Comparison of ENCODE assay signal across 7 cellular contexts in genomic region chr1:149229810-149230209, GRCh38.
DNase-seq lines count a peak whose midpoint lies in the region; ATAC-seq and TF ChIP-seq lines count a peak whose summit lies in the region.
"Not testable (repeated sequence)": the region's sequence is repeated elsewhere in the genome, so short reads cannot be mapped to it uniquely, and the experiment has no call there.

No MANE protein-coding gene starts in this region.

- not testable (repeated sequence) for H3K4me1 Mint-ChIP-seq in T-helper 17 cell; activated naive CD8-positive, alpha-beta T cell treated with anti-CD3 and anti-CD28 coated beads, Interleukin-2, amount 50 U/mL, for 24 hours; stimulated activated naive CD8-positive, alpha-beta T cell treated with anti-CD3 and anti-CD28 coated beads, Interleukin-15, amount 100 ng/mL, for 72 hours

- not testable (repeated sequence) for H3K9me3 ChIP-seq in T-helper 17 cell (ENCODE audit: control insufficient read depth, low read length, poor library complexity, severe bottlenecking); esophagus (ENCODE audit: control insufficient read depth in 2 of 2, insufficient read depth in 1 of 2, low read depth in 1 of 2, low read length in 1 of 2); heart right ventricle; lower lobe of right lung

- DNase-seq in T-helper 17 cell; activated naive CD8-positive, alpha-beta T cell treated with anti-CD3 and anti-CD28 coated beads, Interleukin-2, amount 50 U/mL, for 24 hours; lower lobe of right lung; stimulated activated naive CD8-positive, alpha-beta T cell treated with anti-CD3 and anti-CD28 coated beads, Interleukin-15, amount 100 ng/mL, for 72 hours: not testable (repeated sequence)
- DNase-seq in heart right ventricle (peak in 1 of 2 donors; percentile 34), posterior cingulate gyrus (peak; percentile 16 to 93 (median 48))

- not testable (repeated sequence) for H3K36me3 ChIP-seq in esophagus (ENCODE audit: control insufficient read depth in 2 of 2, insufficient read depth in 2 of 2, low read length in 1 of 2); heart right ventricle; lower lobe of right lung

- not testable (repeated sequence) for H3K27me3 Mint-ChIP-seq in T-helper 17 cell; activated naive CD8-positive, alpha-beta T cell treated with anti-CD3 and anti-CD28 coated beads, Interleukin-2, amount 50 U/mL, for 24 hours; stimulated activated naive CD8-positive, alpha-beta T cell treated with anti-CD3 and anti-CD28 coated beads, Interleukin-15, amount 100 ng/mL, for 72 hours

- H3K27ac ChIP-seq in esophagus (ENCODE audit: low read depth in 2 of 2, low read length in 1 of 2) (peak overlapping the region; percentile 31 to 42), heart right ventricle (peak overlapping the region in 2 of 10 donors; percentile 62 to 65)
- H3K27ac ChIP-seq in lower lobe of right lung: not testable (repeated sequence)

- H3K27me3 ChIP-seq in esophagus (ENCODE audit: control insufficient read depth in 1 of 2, insufficient read depth in 2 of 2, low read length in 2 of 2); heart right ventricle; lower lobe of right lung (ENCODE audit: low read depth): not testable (repeated sequence)

- not testable (repeated sequence) for H3K4me3 Mint-ChIP-seq in T-helper 17 cell; activated naive CD8-positive, alpha-beta T cell treated with anti-CD3 and anti-CD28 coated beads, Interleukin-2, amount 50 U/mL, for 24 hours; stimulated activated naive CD8-positive, alpha-beta T cell treated with anti-CD3 and anti-CD28 coated beads, Interleukin-15, amount 100 ng/mL, for 72 hours

- intact Hi-C loops in heart right ventricle (cut with DNase I); lower lobe of right lung (cut with DNase I); posterior cingulate gyrus (cut with DNase I): not testable (repeated sequence)

- H3K4me1 ChIP-seq in esophagus (ENCODE audit: control insufficient read depth in 2 of 2, insufficient read depth in 2 of 2, low read length in 1 of 2); heart right ventricle; lower lobe of right lung: not testable (repeated sequence)

- H3K36me3 Mint-ChIP-seq in T-helper 17 cell (ENCODE audit: low read depth); activated naive CD8-positive, alpha-beta T cell treated with anti-CD3 and anti-CD28 coated beads, Interleukin-2, amount 50 U/mL, for 24 hours (ENCODE audit: low read depth): not testable (repeated sequence)

- ATAC-seq in T-helper 17 cell (peak; percentile 67), heart right ventricle (peak; percentile 67 to 91 (median 79)), lower lobe of right lung (peak; percentile 79 to 89)
- peak; percentile 65 for ATAC-seq in activated naive CD8-positive, alpha-beta T cell treated with anti-CD3 and anti-CD28 coated beads, Interleukin-2, amount 50 U/mL, for 24 hours
- peak; percentile 55 for ATAC-seq in stimulated activated naive CD8-positive, alpha-beta T cell treated with anti-CD3 and anti-CD28 coated beads, Interleukin-15, amount 100 ng/mL, for 72 hours

- WGBS in esophagus, 2 donors: 41 to 46% methylated on average over 3 of the region's 5 CpGs
- 45 to 55% methylated on average over 3 of the region's 5 CpGs for WGBS in heart right ventricle, 2 donors

- H3K9me3 Mint-ChIP-seq in activated naive CD8-positive, alpha-beta T cell treated with anti-CD3 and anti-CD28 coated beads, Interleukin-2, amount 50 U/mL, for 24 hours; stimulated activated naive CD8-positive, alpha-beta T cell treated with anti-CD3 and anti-CD28 coated beads, Interleukin-15, amount 100 ng/mL, for 72 hours: not testable (repeated sequence)

- not testable (repeated sequence) for H3K4me3 ChIP-seq in esophagus (ENCODE audit: low read depth in 1 of 2, low read length in 2 of 2); heart right ventricle; lower lobe of right lung

- not testable (repeated sequence) for H3K27ac Mint-ChIP-seq in T-helper 17 cell; activated naive CD8-positive, alpha-beta T cell treated with anti-CD3 and anti-CD28 coated beads, Interleukin-2, amount 50 U/mL, for 24 hours; stimulated activated naive CD8-positive, alpha-beta T cell treated with anti-CD3 and anti-CD28 coated beads, Interleukin-15, amount 100 ng/mL, for 72 hours

- not testable (repeated sequence) for TF ChIP-seq CTCF in heart right ventricle (IDR thresholded peaks at IDR 0.05); lower lobe of right lung (IDR thresholded peaks at IDR 0.05)
